Comparison of ENCODE assay signal across 9 cellular contexts in genomic region chr3:98540346-98540745, GRCh38.
DNase-seq lines count a peak whose midpoint lies in the region; ATAC-seq, FAIRE-seq and TF ChIP-seq lines count a peak whose summit lies in the region.
"Had no signal": no experiment of that assay in that cellular context is flagged by ENCODE, and none has a peak within 500 bp of the region (broad histone marks: within the 10 kb centered on the region; RNA-seq: fewer than 3 reads in every experiment).

No MANE protein-coding gene starts in this region.

- peak overlapping the region; percentile 17; the same call in 1 of the 2 replicates for H3K9ac ChIP-seq in SU-DHL-6 (ENCODE audit: low read length)

- no peak for FAIRE-seq in urothelium cell line (lab: Jason Lieb, UNC)

- H3K4me2 ChIP-seq in DOHH2 (ENCODE audit: low read length) (peak overlapping the region; percentile 53), SU-DHL-6 (ENCODE audit: low read depth, low read length, poor library complexity, severe bottlenecking) (peak overlapping the region; percentile 59)

- peak overlapping the region; percentile 3 for H2AFZ ChIP-seq in SU-DHL-6 (ENCODE audit: low read depth, low read length, severe bottlenecking)

- H3K9me3 ChIP-seq in DOHH2 (ENCODE audit: control insufficient read depth, insufficient read depth, low read length) (no peaks in the 10 kb centered on the region), SU-DHL-6 (ENCODE audit: insufficient read depth, low read length) (no peaks in the 10 kb centered on the region)

- H3K4me3 ChIP-seq in DOHH2 (ENCODE audit: low read length) (peak overlapping the region; percentile 38), SU-DHL-6 (ENCODE audit: insufficient read depth, low read length, poor library complexity, severe bottlenecking) (peak overlapping the region; percentile 22)

- no peaks in the 10 kb centered on the region for H3K36me3 ChIP-seq in DOHH2 (ENCODE audit: control insufficient read depth, low read length)
- no peaks in the 10 kb centered on the region for H3K36me3 ChIP-seq in SU-DHL-6 (ENCODE audit: low read length)

- ATAC-seq in GM19351 (IDR thresholded peaks at IDR 0.05; ENCODE audit: unreplicated experiment) = peak; percentile 45
- peak; percentile 37 for ATAC-seq in HG03025 (IDR thresholded peaks at IDR 0.05; ENCODE audit: low FRiP score, unreplicated experiment)

- no peaks in the 10 kb centered on the region for H3K9me2 ChIP-seq in DOHH2 (replicated peaks; ENCODE audit: control insufficient read depth, low read length)
- no peaks in the 10 kb centered on the region for H3K9me2 ChIP-seq in SU-DHL-6 (replicated peaks; ENCODE audit: insufficient read depth, low read length)

- DNase-seq in urothelium cell line (ENCODE audit: low spot score) (no peak), 8988T (no peak), foreskin melanocyte (no peak), NCI-H146 treated with DMSO at 0.1 percent for 48 hours (lab: John Stamatoyannopoulos, UW; ENCODE audit: unreplicated experiment) (no peak)
- DNase-seq: activated gamma-delta T cell had no signal

- H4K20me1 ChIP-seq in DOHH2 (ENCODE audit: control insufficient read depth, insufficient read depth, low read depth, low read length) (no peaks in the 10 kb centered on the region), SU-DHL-6 (ENCODE audit: low read depth, low read length) (no peaks in the 10 kb centered on the region)

- peaks cover 10% of the 10 kb centered on the region for H3F3A ChIP-seq in DOHH2 (ENCODE audit: control insufficient read depth, insufficient read depth)
- H3F3A ChIP-seq in SU-DHL-6 (ENCODE audit: insufficient read depth) = peaks cover 46% of the 10 kb centered on the region

- H3K4me1 ChIP-seq in DOHH2 (ENCODE audit: control insufficient read depth, low read length) = peaks cover 62% of the 10 kb centered on the region

- H3K27ac ChIP-seq in DOHH2 (ENCODE audit: low read depth, low read length) = peak overlapping the region; percentile 74
- peak overlapping the region; percentile 97 for H3K27ac ChIP-seq in SU-DHL-6 (ENCODE audit: low read depth, low read length)

- H3K27me3 ChIP-seq in DOHH2 (ENCODE audit: control insufficient read depth, low read length) = no peaks in the 10 kb centered on the region
- no peaks in the 10 kb centered on the region for H3K27me3 ChIP-seq in SU-DHL-6 (ENCODE audit: low read length)

- H3K79me2 ChIP-seq in DOHH2 (ENCODE audit: control insufficient read depth, low read length) (no peaks in the 10 kb centered on the region), SU-DHL-6 (ENCODE audit: insufficient read depth, low read length) (peaks cover 3% of the 10 kb centered on the region; the same call in 1 of the 2 replicates)

- TF ChIP-seq CTCF in DOHH2 (IDR thresholded peaks at IDR 0.05; ENCODE audit: low read depth, low read length, poor library complexity, severe bottlenecking) = no peak
- no peak for TF ChIP-seq CTCF in SU-DHL-6 (IDR thresholded peaks at IDR 0.05; ENCODE audit: insufficient read depth, low read length, poor library complexity, severe bottlenecking)
